21 cellular contexts compared by ENCODE assay signal in the genomic region with DNA sequence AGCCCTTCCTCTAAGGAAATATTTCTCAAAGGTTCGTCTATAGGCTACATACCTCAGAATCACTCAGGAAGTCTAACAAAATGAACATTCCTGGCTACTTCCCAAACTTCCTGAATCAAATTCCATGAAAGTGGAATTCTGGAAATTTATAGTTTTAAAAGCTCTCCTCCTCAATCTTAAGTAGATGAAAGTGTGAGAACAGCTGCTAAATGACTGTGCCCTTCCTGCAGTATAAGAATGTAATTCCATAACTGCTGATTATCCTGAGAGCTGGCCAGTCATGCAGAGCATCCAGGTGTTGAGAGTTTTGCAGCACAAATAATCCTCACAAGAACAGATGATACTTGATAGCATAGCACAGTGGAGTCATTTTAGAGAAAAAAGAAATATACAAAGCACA.
DNase-seq lines count a peak whose midpoint lies in the region; ATAC-seq, FAIRE-seq and TF ChIP-seq lines count a peak whose summit lies in the region.
"Had no signal": no experiment of that assay in that cellular context is flagged by ENCODE, and none has a peak within 500 bp of the region (broad histone marks: within the 10 kb centered on the region; RNA-seq: fewer than 3 reads in every experiment).

No MANE protein-coding gene starts in this region.

- no peaks in the 10 kb centered on the region for H3K36me3 ChIP-seq in aorta (ENCODE audit: control insufficient read depth in 1 of 2, insufficient read depth in 2 of 2, low read length in 1 of 2)
- H3K36me3 ChIP-seq: BLaER1, SJSA1 had no signal

- no peak for ATAC-seq in aorta (ENCODE audit: low FRiP score)

- no peaks in the 10 kb centered on the region for H3K4me1 ChIP-seq in aorta (ENCODE audit: control insufficient read depth in 1 of 2, insufficient read depth in 2 of 2, low read length in 2 of 2)
- H3K4me1 ChIP-seq: BLaER1, SJSA1 had no signal

- no peak for TF ChIP-seq CTCF in D721Med (IDR thresholded peaks at IDR 0.05; ENCODE audit: insufficient read depth, missing control alignments)

- H3K9me3 ChIP-seq in aorta (ENCODE audit: control insufficient read depth, low read length), result no peaks in the 10 kb centered on the region
- H3K9me3 ChIP-seq: BLaER1 had no signal

- DNase-seq in A172 (ENCODE audit: low spot score) (peak; percentile 5), D721Med (ENCODE audit: insufficient read length, low spot score) (no peak), NCI-H2227 treated with DMSO at 0.1 percent for 48 hours (lab: John Stamatoyannopoulos, UW) (peak; percentile 24), glomerular endothelial cell (ENCODE audit: extremely low read depth, low read depth, low spot score) (peak; percentile 91), aorta (no peak), substantia nigra (lab: John Stamatoyannopoulos, UW) (no peak), globus pallidus (ENCODE audit: low spot score) (no peak)
- DNase-seq: CD4-positive, alpha-beta T cell; COR-L47; EL; GF-D8; NCI-H1105; NCI-H1694; OCI-M1; T-helper 1 cell had no signal

- FAIRE-seq in D721Med (lab: Jason Lieb, UNC), result peak; percentile 44
- FAIRE-seq: H1, HTR-8/SVneo, RCC 7860 had no signal

- intact Hi-C loops in aorta (cut with DNase I), result no loop called here

- no peak overlapping the region for H3K4me3 ChIP-seq in aorta (ENCODE audit: low read length in 2 of 2)
- H3K4me3 ChIP-seq: BLaER1, SJSA1 had no signal

- H3K27ac ChIP-seq in aorta (ENCODE audit: low read depth in 1 of 2, low read length in 2 of 2), result no peak overlapping the region
- no peak overlapping the region for H3K27ac ChIP-seq in substantia nigra (ENCODE audit: low read depth, low read length, poor library complexity, severe bottlenecking)
- H3K27ac ChIP-seq: BLaER1, KMS-11, SJSA1 had no signal

- no peaks in the 10 kb centered on the region for H3K27me3 ChIP-seq in aorta (ENCODE audit: control insufficient read depth in 1 of 2, insufficient read depth in 2 of 2, low read length in 1 of 2)
- H3K27me3 ChIP-seq: BLaER1, SJSA1 had no signal

- WGBS in aorta, 2 donors, result 29 to 35% methylated on average over 1 of the region's 1 CpG

Comparison
In these comparisons a context has a peak if more than half of its experiments do, and no peak if none do; other contexts are left out.
1. DNase-seq: peak in A172 (single experiment), NCI-H2227 treated with DMSO at 0.1 percent for 48 hours (single experiment) and glomerular endothelial cell (single experiment); none in D721Med (single experiment), aorta (0 of 2), substantia nigra (0 of 49) and globus pallidus (single experiment).